ENCODE assay signal across 28 cellular contexts in the genomic region with DNA sequence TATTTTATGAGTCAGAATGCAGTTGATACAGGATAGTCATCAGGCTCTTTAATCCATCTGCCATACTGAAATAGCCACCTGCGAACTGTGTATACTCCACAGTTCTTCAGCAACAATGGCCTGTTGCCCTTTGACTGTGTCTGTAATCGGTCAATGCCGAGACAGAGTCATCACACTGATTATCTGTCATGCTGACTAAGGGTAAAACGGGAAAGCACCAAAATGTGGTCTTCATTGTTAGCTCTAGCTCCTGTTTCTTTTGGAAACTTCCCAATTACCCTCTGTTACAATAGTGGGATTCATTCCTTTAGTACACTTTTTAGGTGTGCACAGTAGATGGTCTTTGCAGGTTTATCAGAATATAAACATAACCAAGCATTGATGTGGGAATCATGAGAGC.
"Had no signal": no experiment of that assay in that cellular context is flagged by ENCODE, and none has a peak within 500 bp of the region (broad histone marks: within the 10 kb centered on the region; RNA-seq: fewer than 3 reads in every experiment).

No MANE protein-coding gene starts in this region.

- H3K27ac ChIP-seq: neural progenitor cell, ovary, parathyroid adenoma, psoas muscle, skin epidermis, spleen, suprapubic skin, testis, tibial artery, transverse colon, upper lobe of right lung, uterus had no signal

- H3K79me2 ChIP-seq: parathyroid adenoma had no signal

- H3K36me3 ChIP-seq: neural progenitor cell, ovary, spleen, suprapubic skin, tibial artery, transverse colon, upper lobe of right lung, uterus had no signal

- H2AFZ ChIP-seq: neural progenitor cell, parathyroid adenoma had no signal

- ATAC-seq: natural killer cell; psoas muscle; right cardiac atrium; sciatic nerve; stimulated activated memory B cell treated with anti-CD40 and anti-IgM and Interleukin-4, amounts not matched to agents 10 μg/mL and 1 μg/mL and 100 μg/mL, for 72 hours; stimulated activated naive CD8-positive, alpha-beta T cell treated with anti-CD3 and anti-CD28 coated beads, Interleukin-15, amount 100 ng/mL, for 72 hours; stimulated activated naive CD8-positive, alpha-beta T cell treated with anti-CD3 and anti-CD28 coated beads, Interleukin-15, Interleukin-2, amounts not matched to agents 100 U/mL and 50 U/mL, for 24 hours; upper lobe of right lung had no signal

- H3K27me3 ChIP-seq: neural progenitor cell, ovary, spleen, suprapubic skin, testis, tibial artery, transverse colon, upper lobe of right lung, uterus had no signal

- H3K4me1 ChIP-seq: neural progenitor cell, parathyroid adenoma, psoas muscle, spleen, suprapubic skin, testis, tibial artery, transverse colon, upper lobe of right lung, uterus had no signal

- H3K4me2 ChIP-seq: neural progenitor cell, smooth muscle cell had no signal

- H3K4me3 ChIP-seq: neural progenitor cell, ovary, psoas muscle, skin epidermis, smooth muscle cell, spleen, suprapubic skin, testis, tibial artery, transverse colon, upper lobe of right lung, uterus had no signal

- H3K9ac ChIP-seq: neural progenitor cell, parathyroid adenoma had no signal

- DNase-seq: natural killer cell; occipital lobe; ovary; posterior cingulate gyrus; psoas muscle; right cardiac atrium; spleen; stimulated activated CD4-positive, alpha-beta T cell treated with anti-CD3 and anti-CD28 coated beads, Interleukin-12 subunit alpha, Interleukin-12 subunit beta, amount 100 ng/mL, for 4 hours; stimulated activated CD4-positive, alpha-beta T cell treated with anti-CD3 and anti-CD28 coated beads, Interleukin-1b, Interleukin-23, amount 100 ng/mL, for 48 hours; stimulated activated CD4-positive, alpha-beta T cell treated with anti-CD3 and anti-CD28 coated beads, Interleukin-4, amount 100 ng/mL, for 1 hour; stimulated activated CD4-positive, alpha-beta T cell treated with anti-CD3 and anti-CD28 coated beads, Interleukin-4, amount 100 ng/mL, for 4 hours; stimulated activated CD8-positive, alpha-beta memory T cell treated with anti-CD3 and anti-CD28 coated beads, Interleukin-4, amount 100 ng/mL, for 48 hours; stimulated activated naive CD4-positive, alpha-beta T cell; stimulated activated naive CD8-positive, alpha-beta T cell treated with anti-CD3 and anti-CD28 coated beads, Interleukin-15, amount 100 ng/mL, for 72 hours; stimulated activated naive CD8-positive, alpha-beta T cell treated with anti-CD3 and anti-CD28 coated beads, Interleukin-15, Interleukin-2, amounts not matched to agents 100 U/mL and 50 U/mL, for 24 hours; substantia nigra; testis; tibial artery; transverse colon; upper lobe of right lung; uterus had no signal

- H3K9me3 ChIP-seq: ovary, suprapubic skin, testis, tibial artery, transverse colon, upper lobe of right lung, uterus had no signal
